In genomic region chr6:63319911-63320310, GRCh38 we compare ENCODE assay signal across 25 cellular contexts. TPM values are rescaled to one million over a fixed set of nuclear protein-coding genes. Genes with fewer than 3 reads are reported as not detected.
"Had no signal": no experiment of that assay in that cellular context is flagged by ENCODE, and none has a peak within 500 bp of the region (broad histone marks: within the 10 kb centered on the region; RNA-seq: fewer than 3 reads in every experiment).

LGSN (minus strand) TSS chr6:63319983; CDS start chr6:63319943, 40 bp downstream.

- H3K36me3 Mint-ChIP-seq: naive thymus-derived CD8-positive, alpha-beta T cell; stimulated activated memory B cell treated with anti-CD40 and anti-IgM and Interleukin-4, amounts not matched to agents 10 μg/mL and 1 μg/mL and 100 μg/mL, for 72 hours had no signal

- H3K27me3 Mint-ChIP-seq: stimulated activated naive CD8-positive, alpha-beta T cell treated with anti-CD3 and anti-CD28 coated beads, Interleukin-15, Interleukin-2, amounts not matched to agents 100 ng/mL and 50 ng/mL, for 24 hours had no signal

- DNase-seq: effector memory CD4-positive, alpha-beta T cell; heart left ventricle; hippocampal formation; mammary epithelial cell; mucosa of descending colon; naive thymus-derived CD8-positive, alpha-beta T cell; posterior cingulate gyrus; spleen; stimulated activated CD4-positive, alpha-beta T cell treated with anti-CD3 and anti-CD28 coated beads, Interleukin-15, amount 100 ng/mL, for 24 hours; stimulated activated CD4-positive, alpha-beta T cell treated with anti-CD3 and anti-CD28 coated beads, Interleukin-1b, Interleukin-23, amount 100 ng/mL, for 48 hours; stimulated activated CD4-positive, alpha-beta T cell treated with anti-CD3 and anti-CD28 coated beads, Interleukin-4, amount 100 ng/mL, for 24 hours; testis had no signal

- H3K27ac ChIP-seq: heart left ventricle, spleen, testis, tibial nerve had no signal

- H3K36me3 ChIP-seq: heart left ventricle, spleen, tibial nerve had no signal

- H3K4me1 Mint-ChIP-seq: naive thymus-derived CD8-positive, alpha-beta T cell; stimulated activated memory B cell treated with anti-CD40 and anti-IgM and Interleukin-4, amounts not matched to agents 10 μg/mL and 1 μg/mL and 100 μg/mL, for 72 hours had no signal

- H3K4me3 Mint-ChIP-seq: naive thymus-derived CD8-positive, alpha-beta T cell; neural crest cell; stimulated activated memory B cell treated with anti-CD40 and anti-IgM and Interleukin-4, amounts not matched to agents 10 μg/mL and 1 μg/mL and 100 μg/mL, for 72 hours; stimulated activated naive CD8-positive, alpha-beta T cell treated with anti-CD3 and anti-CD28 coated beads, Interleukin-15, Interleukin-2, amounts not matched to agents 100 ng/mL and 50 ng/mL, for 24 hours had no signal

- ATAC-seq: esophagus mucosa; heart left ventricle; left lobe of liver; mucosa of descending colon; naive thymus-derived CD8-positive, alpha-beta T cell; sciatic nerve; stimulated activated memory B cell treated with anti-CD40 and anti-IgM and Interleukin-4, amounts not matched to agents 10 μg/mL and 1 μg/mL and 100 μg/mL, for 72 hours had no signal

- H3K9me3 Mint-ChIP-seq: neural crest cell; stimulated activated naive CD8-positive, alpha-beta T cell treated with anti-CD3 and anti-CD28 coated beads, Interleukin-15, Interleukin-2, amounts not matched to agents 100 ng/mL and 50 ng/mL, for 24 hours had no signal

- H3K4me1 ChIP-seq: heart left ventricle, spleen, testis, tibial nerve had no signal

- H3K27ac Mint-ChIP-seq: stimulated activated memory B cell treated with anti-CD40 and anti-IgM and Interleukin-4, amounts not matched to agents 10 μg/mL and 1 μg/mL and 100 μg/mL, for 72 hours; stimulated activated naive CD8-positive, alpha-beta T cell treated with anti-CD3 and anti-CD28 coated beads, Interleukin-15, Interleukin-2, amounts not matched to agents 100 ng/mL and 50 ng/mL, for 24 hours had no signal

- H3K4me3 ChIP-seq: heart left ventricle, mucosa of descending colon, spleen, testis, tibial nerve had no signal

- H3K9me3 ChIP-seq: heart left ventricle, mucosa of descending colon, spleen, testis, tibial nerve had no signal

- H3K27me3 ChIP-seq: spleen, testis, tibial nerve had no signal

RNA-seq across cellular contexts. Expression of gene LGSN, which starts in this region (rescaled TPM):
- total RNA-seq: esophagus mucosa, glomerular endothelial cell, heart left ventricle, lower leg skin, mammary epithelial cell, neural crest cell, osteocyte, pulmonary artery endothelial cell, sciatic nerve, skeletal muscle tissue, tibial nerve, ureter had no signal
